In genomic region chrY:25639852-25640251, GRCh38 we compare ENCODE assay signal across 15 cellular contexts. TPM values are rescaled to one million over a fixed set of nuclear protein-coding genes. Genes with fewer than 3 reads are reported as not detected.
"Had no signal": no experiment of that assay in that cellular context is flagged by ENCODE, and none has a peak within 500 bp of the region (broad histone marks: within the 10 kb centered on the region; RNA-seq: fewer than 3 reads in every experiment).

No MANE protein-coding gene starts in this region.

RNA-seq across cellular contexts. Expression of gene CDY1, which starts 17.9 kb away (rescaled TPM):
- total RNA-seq: activated B cell treated with CpG ODN at 0.5 μM for 24 hours; activated CD4-positive, alpha-beta memory T cell treated with anti-CD3 and anti-CD28 coated beads for 36 hours; activated CD4-positive, alpha-beta memory T cell treated with anti-CD3 and anti-CD28 coated beads, Interleukin-2, amount 10 ng/mL, durations not matched to agents 7 days and 5 days; activated CD4-positive, alpha-beta T cell treated with anti-CD3 and anti-CD28 coated beads for 36 hours; activated CD4-positive, alpha-beta T cell treated with anti-CD3 and anti-CD28 coated beads, Interleukin-2, amount 10 ng/mL, durations not matched to agents 24 days and 14 days; activated CD4-positive, alpha-beta T cell treated with anti-CD3 and anti-CD28 coated beads, Interleukin-2, amount 10 ng/mL, durations not matched to agents 7 days and 5 days; activated CD8-positive, alpha-beta memory T cell treated with anti-CD3 and anti-CD28 coated beads for 36 hours; activated CD8-positive, alpha-beta memory T cell treated with anti-CD3 and anti-CD28 coated beads, Interleukin-2, amount 10 ng/mL, durations not matched to agents 7 days and 5 days; activated CD8-positive, alpha-beta T cell treated with anti-CD3 and anti-CD28 coated beads for 36 hours; activated CD8-positive, alpha-beta T cell treated with anti-CD3 and anti-CD28 coated beads, Interleukin-2, amount 10 ng/mL, durations not matched to agents 7 days and 5 days; T-cell; T-helper 1 cell treated with Interleukin-12 subunit alpha and Interleukin-12 subunit beta and Interleukin-4 antibody, amounts not matched to agents 30 ng/mL and 1 ng/mL, for 36 hours; T-helper 17 cell; T-helper 2 cell treated with Interferon-gamma antibody and Interleukin-4, amounts not matched to agents 100 ng/mL and 5 ng/mL, for 36 hours; WTC11 had no signal
